Comparison of ENCODE assay signal across 7 cellular contexts in the genomic region with DNA sequence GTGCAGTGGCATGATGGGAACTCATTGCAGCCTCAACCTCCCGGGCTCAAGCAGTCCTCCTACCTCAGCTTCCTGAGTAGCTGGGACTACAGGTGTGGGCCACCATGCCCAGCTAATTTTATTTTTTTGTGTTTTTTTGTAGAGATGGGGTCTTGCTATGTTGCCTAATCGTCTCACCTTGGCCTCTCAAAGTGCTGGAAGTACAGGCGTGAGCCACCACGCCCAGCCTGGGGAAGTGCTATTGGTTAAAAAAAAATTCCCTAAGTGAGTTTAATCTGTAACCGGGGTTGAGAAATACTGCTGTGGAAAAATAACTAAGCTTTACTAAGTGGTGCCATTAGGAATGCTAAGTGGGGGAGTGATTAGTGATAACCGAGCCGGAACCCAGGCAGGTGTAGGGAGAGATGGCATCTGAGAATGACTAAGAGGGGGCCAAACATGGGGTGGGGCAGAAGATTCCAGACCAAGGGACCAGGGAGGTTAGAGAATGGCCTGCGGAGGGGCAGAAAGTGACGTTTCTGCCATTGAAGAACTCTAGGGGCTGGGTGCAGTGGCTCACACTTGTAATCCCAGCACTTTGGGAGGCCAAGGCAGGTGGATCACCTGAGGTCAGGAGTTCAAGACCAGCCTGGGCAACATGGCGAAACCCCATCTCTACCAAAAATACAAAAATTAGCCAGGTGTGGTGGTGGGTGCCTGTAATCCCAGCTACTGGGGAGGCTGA. TPM values are rescaled to one million over a fixed set of nuclear protein-coding genes. Genes with fewer than 3 reads are reported as not detected.
DNase-seq lines count a peak whose midpoint lies in the region; ATAC-seq, FAIRE-seq and TF ChIP-seq lines count a peak whose summit lies in the region.
"Not testable (repeated sequence)": the region's sequence is repeated elsewhere in the genome, so short reads cannot be mapped to it uniquely, and the experiment has no call there.

No MANE protein-coding gene starts in this region.

- H3K36me3 Mint-ChIP-seq in Calu3 (ENCODE audit: insufficient read depth, unreplicated experiment), result not testable (repeated sequence)

- H3K27me3 Mint-ChIP-seq in Calu3 (ENCODE audit: unreplicated experiment), result not testable (repeated sequence)

- H3K9me3 Mint-ChIP-seq in Calu3 (ENCODE audit: low read depth, unreplicated experiment), result not testable (repeated sequence)

- not testable (repeated sequence) for BruUV-seq in Calu3 (replicated peaks; lab: Mats Ljungman, UMichigan)

- TF ChIP-seq CTCF in Calu3 (IDR thresholded peaks at IDR 0.05; ENCODE audit: unreplicated experiment); right atrium auricular region (IDR thresholded peaks at IDR 0.05); lung (IDR thresholded peaks at IDR 0.05; ENCODE audit: control extremely low read depth, extremely low read depth); pancreas (IDR thresholded peaks at IDR 0.05); tibial artery (IDR thresholded peaks at IDR 0.05): not testable (repeated sequence)

- WGBS in lung, 2 donors, result 66 to 86% methylated on average over 10 of the region's 10 CpGs
- 50 to 55% methylated on average over 10 of the region's 10 CpGs for WGBS in pancreas, 2 donors

- H3K4me3 ChIP-seq in right atrium auricular region, lung, pancreas, tibial artery: not testable (repeated sequence)

- H3K27ac ChIP-seq in right atrium auricular region, tibial artery: not testable (repeated sequence)
- H3K27ac ChIP-seq in lung (ENCODE audit: low read depth in 1 of 2, low read length in 1 of 2) (peak overlapping the region in 1 of 2 donors; percentile 83), pancreas (peak overlapping the region in 3 of 4 donors; percentile 45 to 76 (median 68))

- H3K27me3 ChIP-seq in right atrium auricular region; lung (ENCODE audit: control insufficient read depth, insufficient read depth); pancreas; tibial artery: not testable (repeated sequence)

- FAIRE-seq in pancreas (lab: Jason Lieb, UNC), result not testable (repeated sequence)

- intact Hi-C loops in Calu3 (cut with micrococcal nuclease; ENCODE audit: unreplicated experiment); pancreas (cut with DNase I): not testable (repeated sequence)
- intact Hi-C loops in tibial artery (cut with DNase I; ENCODE audit: low total_unique reads), result loop anchor here (5.0 kb wide), 1 partner anchor 93 kb away; no protein-coding TSS in a partner anchor

- not testable (repeated sequence) for H3K9me3 ChIP-seq in right atrium auricular region; lung (ENCODE audit: control insufficient read depth in 2 of 2, insufficient read depth in 1 of 2, low read length in 1 of 2); pancreas; tibial artery

- not testable (repeated sequence) for H3K4me3 Mint-ChIP-seq in Calu3 (ENCODE audit: low read depth, unreplicated experiment)

- peak; percentile 21 for ATAC-seq in left lobe of liver
- ATAC-seq in lung (ENCODE audit: insufficient read depth, low FRiP score), result peak; percentile 38
- peak; percentile 3 to 18 (median 12) for ATAC-seq in pancreas

- CTCF ChIA-PET in Calu3 (lab: Charles Lee), result interaction anchor here (1.0 kb wide), 1 partner anchor 16 kb away, joined by 4 read pairs; no protein-coding TSS in a partner anchor

- not testable (repeated sequence) for H3K4me1 Mint-ChIP-seq in Calu3 (ENCODE audit: low read depth, unreplicated experiment)

- H3K36me3 ChIP-seq in right atrium auricular region; lung (ENCODE audit: control insufficient read depth in 2 of 2, insufficient read depth in 2 of 2, low read length in 2 of 2); pancreas; tibial artery: not testable (repeated sequence)

- peak overlapping the region; percentile 74 for H3K27ac Mint-ChIP-seq in Calu3 (ENCODE audit: unreplicated experiment)

- not testable (repeated sequence) for H3K4me1 ChIP-seq in right atrium auricular region; lung (ENCODE audit: control insufficient read depth in 2 of 2, insufficient read depth in 2 of 2, low read length in 2 of 2); pancreas; tibial artery

- DNase-seq in Calu3, result not testable (repeated sequence)
- peak; percentile 30 for DNase-seq in activated CD8-positive, alpha-beta memory T cell treated with anti-CD3 and anti-CD28 coated beads for 24 hours
- peak; percentile 18 for DNase-seq in right atrium auricular region (ENCODE audit: low spot score)
- peak; percentile 45 for DNase-seq in left lobe of liver (ENCODE audit: low spot score)
- DNase-seq in lung (ENCODE audit: low spot score), result peak; percentile 75
- DNase-seq in pancreas, result peak in 1 of 6 donors; percentile 46
- peak; percentile 9 to 16 for DNase-seq in tibial artery

RNA-seq across cellular contexts. Expression of a gene that starts 4.6 kb away (rescaled TPM):
- 113 and 115 TPM in 2 replicates for total RNA-seq in Calu3 (2022)
- 10 to 100 TPM; 31.8 to 48.6 TPM for total RNA-seq in right atrium auricular region
- total RNA-seq in left lobe of liver, result 36.0 TPM
- 100 to 1,000 TPM; 262 to 317 TPM for total RNA-seq in lung
- polyA plus RNA-seq in lung, result 10 to 100 TPM; 46.3 to 62.9 TPM
- 10 to 100 TPM; 23.1 to 51.0 (median 33.6) TPM for total RNA-seq in pancreas
- polyA plus RNA-seq in pancreas, result 10 to 100 TPM in 1 of 2 donors, 1 to 10 TPM in 1; 9.3 to 18.7 TPM
